10 cellular contexts compared by ENCODE assay signal in genomic region chr16:30041841-30042240, GRCh38. TPM values are rescaled to one million over a fixed set of nuclear protein-coding genes. Genes with fewer than 3 reads are reported as not detected.
A peak's percentile ranks its signal among the peaks of the same experiment; 100 is the strongest.
DNase-seq lines count a peak whose midpoint lies in the region; ATAC-seq and TF ChIP-seq lines count a peak whose summit lies in the region.
"Had no signal": no experiment of that assay in that cellular context is flagged by ENCODE, and none has a peak within 500 bp of the region (broad histone marks: within the 10 kb centered on the region; RNA-seq: fewer than 3 reads in every experiment).

No MANE protein-coding gene starts in this region.

- H3K27ac ChIP-seq in left lung = no peak overlapping the region
- H3K27ac ChIP-seq: epithelial cell of prostate had no signal

- no peaks in the 10 kb centered on the region for H3K9me3 ChIP-seq in left lung

- H3K27me3 ChIP-seq in H7 (ENCODE audit: control insufficient read depth, insufficient read depth, low read length) (no peaks in the 10 kb centered on the region; the same call in 1 of the 2 replicates), left lung (peaks cover 0 to 18% of the 10 kb centered on the region in 2 donors)

- H3K4me1 ChIP-seq in left lung = no peaks in the 10 kb centered on the region

- peak; percentile 30 for TF ChIP-seq CTCF in AG09319 (IDR thresholded peaks at IDR 0.05; ENCODE audit: low read depth, low read length)
- peak; percentile 19 to 34 for TF ChIP-seq CTCF in left lung (IDR thresholded peaks at IDR 0.05)

- H3K36me3 ChIP-seq in H7 (replicated peaks; ENCODE audit: control insufficient read depth, insufficient read depth, low read length) = no peaks in the 10 kb centered on the region
- no peaks in the 10 kb centered on the region for H3K36me3 ChIP-seq in left lung

- DNase-seq in AG09319 (ENCODE audit: extremely low read depth, low read depth) (peak; percentile 19), H7 (peak; percentile 25), amniotic epithelial cell (ENCODE audit: low read depth) (peak; percentile 43), left lung (no peak)

- ATAC-seq in left lung (peak; percentile 31), GM21390 (IDR thresholded peaks at IDR 0.05; ENCODE audit: unreplicated experiment) (no peak), HG02610 (IDR thresholded peaks at IDR 0.05; ENCODE audit: unreplicated experiment) (no peak), GM21786 (IDR thresholded peaks at IDR 0.05; ENCODE audit: unreplicated experiment) (no peak), GM18519 (IDR thresholded peaks at IDR 0.05; ENCODE audit: low FRiP score, unreplicated experiment) (no peak)
- ATAC-seq: WTC11 had no signal

- H3K4me3 ChIP-seq in H7 (ENCODE audit: insufficient read depth, low read depth, low read length) (no peak overlapping the region), left lung (no peak overlapping the region)

- intact Hi-C loops in left lung (cut with DNase I) = no loop called here

RNA-seq across cellular contexts. Expression of gene TLCD3B, which starts 10.8 kb away (rescaled TPM):
- 3.0 and 5.5 TPM in 2 replicates for total RNA-seq in H7 (2014; rRNA removed; shearing (Covaris generic))
- under 1 TPM in 1 of 2 donors, not detected in 1; 0.29 TPM for total RNA-seq in left lung

RNA-seq across cellular contexts. Expression of gene C16orf92, which starts 18.8 kb away (rescaled TPM):
- not detected in 2 replicates for total RNA-seq in H7 (2014; rRNA removed; shearing (Covaris generic))
- total RNA-seq in left lung = not detected
- total RNA-seq: WTC11 had no signal

RNA-seq across cellular contexts. Expression of gene ALDOA, which starts 23.7 kb away (rescaled TPM):
- total RNA-seq in H7 (2014; rRNA removed; shearing (Covaris generic)) = 1,524 and 1,553 TPM in 2 replicates
- total RNA-seq in left lung = 1,000 to 10,000 TPM in 1 of 2 donors, 100 to 1,000 TPM in 1; 710 to 1,105 TPM

RNA-seq across cellular contexts. Expression of gene DOC2A, which starts 31.0 kb away (rescaled TPM):
- 4.1 and 5.3 TPM in 2 replicates for total RNA-seq in H7 (2014; rRNA removed; shearing (Covaris generic))
- total RNA-seq in left lung = 1 to 10 TPM; 2.5 to 2.7 TPM

RNA-seq across cellular contexts. Expression of gene PPP4C, which starts 34.0 kb away (rescaled TPM):
- 201 and 256 TPM in 2 replicates for total RNA-seq in H7 (2014; rRNA removed; shearing (Covaris generic))
- total RNA-seq in left lung = 10 to 100 TPM; 82.5 to 89.8 TPM

Comparison
In these comparisons a context has a peak if more than half of its experiments do, and no peak if none do; other contexts are left out.
1. DNase-seq: peak in AG09319 (single experiment), H7 (single experiment) and amniotic epithelial cell (single experiment); none in left lung (0 of 2).